8 cellular contexts compared by ENCODE assay signal in genomic region chr16:88558457-88559442, GRCh38. TPM values are rescaled to one million over a fixed set of nuclear protein-coding genes. Genes with fewer than 3 reads are reported as not detected.
A peak's percentile ranks its signal among the peaks of the same experiment; 100 is the strongest.
DNase-seq lines count a peak whose midpoint lies in the region; ATAC-seq and TF ChIP-seq lines count a peak whose summit lies in the region.

No MANE protein-coding gene starts in this region.

- no peaks in the 10 kb centered on the region for H3K4me1 ChIP-seq in SJCRH30

- H3K9me3 ChIP-seq in SJCRH30 (replicated peaks) = no peaks in the 10 kb centered on the region

- no peak overlapping the region for H3K4me3 ChIP-seq in SJCRH30
- no peak overlapping the region for H3K4me3 ChIP-seq in fibroblast of mammary gland (ENCODE audit: control insufficient read depth, low read depth, low read length)

- DNase-seq in DMS153 (lab: John Stamatoyannopoulos, UW) (peak; percentile 61), LHCN-M2 (ENCODE audit: low read depth) (peak; percentile 80), SJCRH30 (peak; percentile 77 to 89), fibroblast of mammary gland (ENCODE audit: low read depth) (peak; percentile 71), non-pigmented ciliary epithelial cell (ENCODE audit: low read depth) (peak; percentile 18), midbrain (lab: John Stamatoyannopoulos, UW) (no peak), activated gamma-delta T cell treated with Interleukin-2 at 50 U/mL for 16 hours (no peak)

- H3K36me3 ChIP-seq in SJCRH30 = no peaks in the 10 kb centered on the region

- H3K27me3 ChIP-seq in SJCRH30 = no peaks in the 10 kb centered on the region

- ATAC-seq in HG03442 (IDR thresholded peaks at IDR 0.05; ENCODE audit: unreplicated experiment) = no peak

- peak; percentile 51 for TF ChIP-seq CTCF in fibroblast of mammary gland (conservative IDR thresholded peaks at IDR 0.05; ENCODE audit: control insufficient read depth, insufficient read depth, low read depth, low read length)

- H3K27ac ChIP-seq in SJCRH30 = no peak overlapping the region

RNA-seq across cellular contexts. Expression of gene ZC3H18, which starts 11.5 kb away (rescaled TPM):
- 15.8 and 20.0 TPM in 2 replicates for total RNA-seq in LHCN-M2 (2014; rRNA removed)
- polyA plus RNA-seq in LHCN-M2 (2012) = 19.7 TPM
- 19.2 and 21.0 TPM in 2 replicates for total RNA-seq in SJCRH30 (2014; rRNA removed; shearing (Covaris generic))

Comparison
In these comparisons a context has a peak if more than half of its experiments do, and no peak if none do; other contexts are left out.
1. DNase-seq: peak in DMS153 (single experiment), LHCN-M2 (single experiment), SJCRH30 (2 of 2), fibroblast of mammary gland (single experiment) and non-pigmented ciliary epithelial cell (single experiment); none in midbrain (single experiment) and activated gamma-delta T cell treated with Interleukin-2 at 50 U/mL for 16 hours (single experiment).